26 cellular contexts compared by ENCODE assay signal in the genomic region with DNA sequence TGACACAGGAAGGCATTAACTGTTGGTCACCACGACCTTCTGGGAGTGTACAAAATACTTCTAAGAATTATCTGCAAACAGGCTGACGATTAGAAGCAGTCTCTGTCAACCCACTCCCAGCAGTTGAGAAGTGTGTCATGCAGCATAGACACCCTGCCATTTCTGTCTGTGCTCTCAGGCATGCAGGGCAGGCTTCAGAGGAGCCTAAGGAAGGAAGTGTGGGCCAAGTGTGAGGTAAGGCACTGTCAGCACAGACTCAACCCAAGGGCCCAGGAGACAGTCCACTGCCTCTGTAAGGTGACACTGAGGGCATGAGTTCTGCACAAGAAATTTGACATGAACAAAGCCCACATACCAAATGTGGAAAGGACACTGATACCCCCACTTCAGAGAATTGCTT.
"Had no signal": no experiment of that assay in that cellular context is flagged by ENCODE, and none has a peak within 500 bp of the region (broad histone marks: within the 10 kb centered on the region; RNA-seq: fewer than 3 reads in every experiment).

No MANE protein-coding gene starts in this region.

- H3K27ac Mint-ChIP-seq: activated CD4-positive, alpha-beta memory T cell treated with anti-CD3 and anti-CD28 coated beads for 36 hours; activated naive CD8-positive, alpha-beta T cell treated with anti-CD3 and anti-CD28 coated beads, Interleukin-2, amount 10 ng/mL, durations not matched to agents 7 days and 5 days; T-helper 1 cell treated with Interleukin-12 subunit alpha and Interleukin-12 subunit beta and Interleukin-4 antibody, amounts not matched to agents 30 μg/mL and 1 μg/mL, for 36 hours; WTC11 had no signal

- H3K36me3 ChIP-seq: adrenal gland, breast epithelium, SJSA1 had no signal

- H3K4me3 Mint-ChIP-seq: activated CD4-positive, alpha-beta memory T cell treated with anti-CD3 and anti-CD28 coated beads for 36 hours; activated naive CD8-positive, alpha-beta T cell treated with anti-CD3 and anti-CD28 coated beads, Interleukin-2, amount 10 ng/mL, durations not matched to agents 7 days and 5 days; activated T-cell treated with anti-CD3 and anti-CD28 coated beads, Interleukin-2, amount 50 U/mL, for 4 hours; T-helper 1 cell treated with Interleukin-12 subunit alpha and Interleukin-12 subunit beta and Interleukin-4 antibody, amounts not matched to agents 30 μg/mL and 1 μg/mL, for 36 hours; WTC11 had no signal

- H3K4me1 ChIP-seq: adrenal gland, breast epithelium, SJSA1 had no signal

- H3K4me3 ChIP-seq: adrenal gland, breast epithelium, SJSA1 had no signal

- H3K9me3 Mint-ChIP-seq: activated CD4-positive, alpha-beta memory T cell treated with anti-CD3 and anti-CD28 coated beads for 36 hours; activated naive CD8-positive, alpha-beta T cell treated with anti-CD3 and anti-CD28 coated beads, Interleukin-2, amount 10 ng/mL, durations not matched to agents 7 days and 5 days; activated T-cell treated with anti-CD3 and anti-CD28 coated beads, Interleukin-2, amount 50 U/mL, for 4 hours; T-helper 1 cell treated with Interleukin-12 subunit alpha and Interleukin-12 subunit beta and Interleukin-4 antibody, amounts not matched to agents 30 μg/mL and 1 μg/mL, for 36 hours had no signal

- DNase-seq: activated CD4-positive, alpha-beta memory T cell treated with anti-CD3 and anti-CD28 coated beads for 36 hours; activated CD4-positive, alpha-beta T cell treated with anti-CD3 and anti-CD28 coated beads for 48 hours; activated CD4-positive, CD25-positive, alpha-beta regulatory T cell treated with anti-CD3 and anti-CD28 coated beads, Interleukin-2, amount 50 U/mL, for 72 hours; activated CD8-positive, alpha-beta memory T cell treated with anti-CD3 and anti-CD28 coated beads for 24 hours; activated effector memory CD4-positive, alpha-beta T cell treated with anti-CD3 and anti-CD28 coated beads, Interleukin-2, amount 50 U/mL, for 16 hours; activated naive CD4-positive, alpha-beta T cell treated with anti-CD3 and anti-CD28 coated beads, Interleukin-2, amount 50 U/mL, for 16 hours; activated naive CD8-positive, alpha-beta T cell treated with anti-CD3 and anti-CD28 coated beads, Interleukin-2, amount 10 ng/mL, durations not matched to agents 7 days and 5 days; activated T-cell treated with anti-CD3 and anti-CD28 coated beads, Interleukin-2, amount 50 U/mL, for 4 hours; adrenal gland; anterior cingulate cortex; caudate nucleus; Kasumi-1; KBM-7; NCI-H1105 treated with DMSO at 0.1 percent for 48 hours; NCI-H146; NCI-H187 treated with DMSO at 0.1 percent for 48 hours; NCI-H2081 treated with DMSO at 0.1 percent for 48 hours; NCI-H446; NCI-H524; PC-3; SHP77 had no signal

- ATAC-seq: activated T-cell treated with anti-CD3 and anti-CD28 coated beads, Interleukin-2, amount 50 U/mL, for 4 hours; PC-3; SK-N-SH treated with all-trans-retinoic acid at 6 μM for 48 hours; WTC11 had no signal

- H3K36me3 Mint-ChIP-seq: activated CD4-positive, alpha-beta memory T cell treated with anti-CD3 and anti-CD28 coated beads for 36 hours; activated naive CD8-positive, alpha-beta T cell treated with anti-CD3 and anti-CD28 coated beads, Interleukin-2, amount 10 ng/mL, durations not matched to agents 7 days and 5 days; WTC11 had no signal

- H3K27me3 ChIP-seq: adrenal gland, SJSA1 had no signal

- H3K4me1 Mint-ChIP-seq: activated naive CD8-positive, alpha-beta T cell treated with anti-CD3 and anti-CD28 coated beads, Interleukin-2, amount 10 ng/mL, durations not matched to agents 7 days and 5 days had no signal

- H3K27ac ChIP-seq: adrenal gland, breast epithelium, SJSA1 had no signal

- H3K9me3 ChIP-seq: adrenal gland, breast epithelium had no signal
